In the genomic region with DNA sequence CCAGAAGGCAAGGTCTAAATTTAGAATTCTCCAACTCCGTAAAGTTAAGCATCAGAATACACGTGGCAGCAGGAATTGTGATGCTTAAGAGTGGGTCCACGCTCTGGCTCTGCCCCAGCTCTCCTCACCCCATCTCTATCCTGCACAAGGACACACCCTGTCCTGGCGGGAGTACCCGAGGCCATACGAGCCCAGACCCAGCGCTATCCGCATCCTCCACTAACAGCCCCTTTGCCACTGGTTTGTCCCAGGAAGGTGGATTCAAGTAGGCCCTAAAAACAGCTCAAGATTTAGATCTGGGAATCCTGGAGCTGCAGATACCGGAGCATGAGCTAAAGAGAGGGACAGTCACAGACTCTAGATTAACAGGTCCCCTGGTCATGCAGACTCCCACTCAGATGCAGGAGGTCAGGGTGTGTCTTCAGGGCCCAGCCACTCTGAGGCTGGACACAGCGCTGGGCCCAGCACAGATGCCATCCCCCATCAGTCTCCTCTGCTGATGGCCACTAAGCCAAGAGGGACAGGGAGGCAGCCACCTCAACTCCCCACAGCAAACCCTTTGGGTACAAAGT, we compare ENCODE assay signal across 32 cellular contexts.
DNase-seq lines count a peak whose midpoint lies in the region; ATAC-seq, FAIRE-seq and TF ChIP-seq lines count a peak whose summit lies in the region.
"Had no signal": no experiment of that assay in that cellular context is flagged by ENCODE, and none has a peak within 500 bp of the region (broad histone marks: within the 10 kb centered on the region; RNA-seq: fewer than 3 reads in every experiment).

No MANE protein-coding gene starts in this region.

- H3K9me3 ChIP-seq in K562 (replicated peaks; ENCODE audit: control insufficient read depth, insufficient read depth, low read depth, low read length) (no peaks in the 10 kb centered on the region), neural cell (ENCODE audit: low read length) (no peaks in the 10 kb centered on the region)
- H3K9me3 ChIP-seq: Caco-2, HAP-1, neutrophil, psoas muscle, upper lobe of left lung had no signal

- H3K9me2 ChIP-seq in neural cell (ENCODE audit: insufficient read depth, low read length), result no peaks in the 10 kb centered on the region

- no peaks in the 10 kb centered on the region for H3F3A ChIP-seq in neural cell (ENCODE audit: insufficient read depth, low read length, poor library complexity, severe bottlenecking)

- H3K27me3 ChIP-seq in K562 (ENCODE audit: control insufficient read depth in 2 of 2, insufficient read depth in 2 of 2, low read length in 2 of 2), result peaks cover 0 to 25% of the 10 kb centered on the region in 2 experiments; a peak in 2 of 5 replicates
- no peaks in the 10 kb centered on the region for H3K27me3 ChIP-seq in neural cell (ENCODE audit: insufficient read depth, low read depth, low read length)
- H3K27me3 ChIP-seq: upper lobe of left lung had no signal

- H3K9ac ChIP-seq in K562 (ENCODE audit: insufficient read depth in 1 of 2, low read depth in 2 of 2, low read length in 2 of 2), result no peak overlapping the region
- peak overlapping the region; percentile 14 for H3K9ac ChIP-seq in neural cell (ENCODE audit: low read length)

- peaks cover 26% of the 10 kb centered on the region for H3K27me3 Mint-ChIP-seq in activated naive CD8-positive, alpha-beta T cell treated with anti-CD3 and anti-CD28 coated beads for 36 hours

- FAIRE-seq in K562 (lab: Jason Lieb, UNC), result no peak
- FAIRE-seq: colon, GM19239, islet of Langerhans, TTC549 had no signal

- H3K4me2 ChIP-seq in K562 (ENCODE audit: insufficient read depth, low read length) (no peak overlapping the region), neural cell (ENCODE audit: low read length) (no peak overlapping the region)
- H3K4me2 ChIP-seq: PC-9 had no signal

- DNase-seq in activated CD8-positive, alpha-beta memory T cell treated with anti-CD3 and anti-CD28 coated beads for 24 hours, result peak; percentile 37
- DNase-seq in activated CD8-positive, alpha-beta memory T cell treated with anti-CD3 and anti-CD28 coated beads, Interleukin-2, amount 50 U/mL, for 4 hours, result no peak
- DNase-seq in K562 (ENCODE audit: extremely low read depth in 1 of 4, low spot score in 3 of 4) (no peak), ureter (ENCODE audit: low spot score) (peak; percentile 35), NOMO-1 treated with DMSO at 0.1 percent for 48 hours (lab: John Stamatoyannopoulos, UW; ENCODE audit: unreplicated experiment) (no peak)
- no peak for DNase-seq in activated naive CD8-positive, alpha-beta T cell treated with anti-CD3 and anti-CD28 coated beads for 36 hours
- no peak for DNase-seq in activated naive CD4-positive, alpha-beta T cell treated with Interleukin-2 at 50 U/mL for 16 hours
- DNase-seq: 8988T; activated CD4-positive, alpha-beta T cell treated with anti-CD3 and anti-CD28 coated beads, Interleukin-2, amount 50 U/mL, for 48 hours; C1 segment of cervical spinal cord; Caco-2; effector memory CD4-positive, alpha-beta T cell; GDM1; glutamatergic neuron; NCI-H1930; NCI-H526 treated with DMSO at 0.1 percent for 48 hours; NK-92 treated with Interleukin-12 subunit alpha and Interleukin-12 subunit beta, amount 100 ng/mL, for 24 hours; PC-9; substantia nigra; T-helper 17 cell; upper lobe of left lung had no signal

- in situ Hi-C loops in K562 (cut with MboI), result no loop called here

- H3K4me3 ChIP-seq in K562 (no peak overlapping the region), neural cell (ENCODE audit: low read length) (no peak overlapping the region)
- H3K4me3 ChIP-seq: HAP-1, PC-9, psoas muscle, upper lobe of left lung had no signal

- 0% methylated on average over 10 of the region's 10 CpGs for WGBS in K562 (ENCODE audit: insufficient coverage, low coverage, missing lambda C conversion rate)

- no peaks in the 10 kb centered on the region for H3K9me1 ChIP-seq in K562 (ENCODE audit: control insufficient read depth, insufficient read depth, low read length)

- H3K27ac Mint-ChIP-seq in activated naive CD8-positive, alpha-beta T cell treated with anti-CD3 and anti-CD28 coated beads for 36 hours, result no peak overlapping the region
- H3K27ac Mint-ChIP-seq: activated naive CD4-positive, alpha-beta T cell treated with anti-CD3 and anti-CD28 coated beads, Interleukin-2, amount 50 U/mL, for 72 hours; stimulated activated effector memory CD8-positive, alpha-beta T cell treated with anti-CD3 and anti-CD28 coated beads, Interleukin-12 subunit alpha, Interleukin-12 subunit beta, amount 100 ng/mL, for 72 hours; T-helper 17 cell had no signal

- POLR2A ChIA-PET in K562 (lab: Yijun Ruan, JAX), result no interaction called here

- no peaks in the 10 kb centered on the region for H3K9me3 Mint-ChIP-seq in activated naive CD8-positive, alpha-beta T cell treated with anti-CD3 and anti-CD28 coated beads for 36 hours

- ATAC-seq in K562, result peak; percentile 38; the same call in 2 of the 3 replicates
- ATAC-seq: psoas muscle; stimulated activated effector memory CD8-positive, alpha-beta T cell treated with anti-CD3 and anti-CD28 coated beads, Interleukin-12 subunit alpha, Interleukin-12 subunit beta, amount 100 ng/mL, for 72 hours; T-helper 17 cell had no signal

- H2AFZ ChIP-seq in K562 (ENCODE audit: low read depth, low read length) (no peak overlapping the region), neural cell (ENCODE audit: low read depth, low read length) (no peak overlapping the region)
- H2AFZ ChIP-seq: PC-9 had no signal

- no peaks in the 10 kb centered on the region for H3K4me1 Mint-ChIP-seq in activated naive CD8-positive, alpha-beta T cell treated with anti-CD3 and anti-CD28 coated beads for 36 hours
- H3K4me1 Mint-ChIP-seq: stimulated activated effector memory CD8-positive, alpha-beta T cell treated with anti-CD3 and anti-CD28 coated beads, Interleukin-12 subunit alpha, Interleukin-12 subunit beta, amount 100 ng/mL, for 72 hours; T-helper 17 cell had no signal

- no peak for TF ChIP-seq POLR2A in K562 (conservative IDR thresholded peaks at IDR 0.05)

- TF ChIP-seq RAD21 in K562 (CRISPR knock-in tag; conservative IDR thresholded peaks at IDR 0.05 in 1 of 2, IDR thresholded peaks at IDR 0.05 in 1 of 2) (no peak), neural cell (conservative IDR thresholded peaks at IDR 0.05) (no peak)

- no peak overlapping the region for H3K27ac ChIP-seq in K562 (ENCODE audit: extremely low read depth, low read depth, low read length)
- peak overlapping the region; percentile 89 for H3K27ac ChIP-seq in neural cell (ENCODE audit: low read length)
- H3K27ac ChIP-seq: HL-60, neutrophil, psoas muscle, upper lobe of left lung had no signal

- no peak overlapping the region for H3K4me3 Mint-ChIP-seq in activated naive CD8-positive, alpha-beta T cell treated with anti-CD3 and anti-CD28 coated beads for 36 hours
- H3K4me3 Mint-ChIP-seq: stimulated activated effector memory CD8-positive, alpha-beta T cell treated with anti-CD3 and anti-CD28 coated beads, Interleukin-12 subunit alpha, Interleukin-12 subunit beta, amount 100 ng/mL, for 72 hours; T-helper 17 cell had no signal

- TF ChIP-seq CTCF in K562 (IDR thresholded peaks at IDR 0.05 in 2 of 3, conservative IDR thresholded peaks at IDR 0.05 in 1 of 3; ENCODE audit: insufficient read depth in 2 of 3, low read depth in 1 of 3, low read length in 3 of 3) (no peak), neural cell (IDR thresholded peaks at IDR 0.05; ENCODE audit: poor library complexity, severe bottlenecking) (no peak)

- H3K36me3 Mint-ChIP-seq in activated naive CD8-positive, alpha-beta T cell treated with anti-CD3 and anti-CD28 coated beads for 36 hours, result no peaks in the 10 kb centered on the region
- H3K36me3 Mint-ChIP-seq: activated naive CD4-positive, alpha-beta T cell treated with anti-CD3 and anti-CD28 coated beads, Interleukin-2, amount 50 U/mL, for 72 hours; stimulated activated effector memory CD8-positive, alpha-beta T cell treated with anti-CD3 and anti-CD28 coated beads, Interleukin-12 subunit alpha, Interleukin-12 subunit beta, amount 100 ng/mL, for 72 hours had no signal

- H3K36me3 ChIP-seq in K562 (ENCODE audit: control insufficient read depth, insufficient read depth, low read length), result no peaks in the 10 kb centered on the region
- no peaks in the 10 kb centered on the region for H3K36me3 ChIP-seq in neural cell (ENCODE audit: insufficient read depth, low read length)
- H3K36me3 ChIP-seq: HAP-1, neutrophil, upper lobe of left lung had no signal

- H4K20me1 ChIP-seq in K562 (replicated peaks; ENCODE audit: control insufficient read depth, insufficient read depth, low read length) (no peaks in the 10 kb centered on the region), neural cell (ENCODE audit: insufficient read depth) (no peaks in the 10 kb centered on the region)

- intact Hi-C loops in K562 (cut with micrococcal nuclease), result loop anchor here (10.0 kb wide), 1 partner anchor 84 kb away; no protein-coding TSS in a partner anchor

- H3K79me2 ChIP-seq in K562 (ENCODE audit: control insufficient read depth, insufficient read depth, low read length) (no peaks in the 10 kb centered on the region), neural cell (replicated peaks; ENCODE audit: insufficient read depth, low read length) (no peaks in the 10 kb centered on the region)

- TF ChIP-seq EP300 in K562 (IDR thresholded peaks at IDR 0.05; ENCODE audit: low read length), result no peak
- no peak for TF ChIP-seq EP300 in neural cell (conservative IDR thresholded peaks at IDR 0.05; ENCODE audit: poor library complexity, severe bottlenecking)

- CTCF ChIA-PET in K562 (lab: Yijun Ruan, JAX; ENCODE audit: low intra/inter-chr PET ratio), result no interaction called here

- H3K4me1 ChIP-seq in K562 (replicated peaks in 1 of 2; ENCODE audit: control insufficient read depth in 2 of 2, insufficient read depth in 2 of 2, low read length in 2 of 2), result no peaks in the 10 kb centered on the region
- H3K4me1 ChIP-seq: HAP-1, psoas muscle had no signal

- BruUV-seq in K562 (replicated peaks; lab: Mats Ljungman, UMichigan), result no TSS peak

TF ChIP-seq in K562, 482 proteins besides CTCF, POLR2A, EP300 and RAD21 (continues in another document):
- TF ChIP-seq ADNP (tag; IDR thresholded peaks at IDR 0.05) (no peak), RBM15 (IDR thresholded peaks at IDR 0.05; ENCODE audit: insufficient read depth, low read length) (no peak), GTF2F1 (IDR thresholded peaks at IDR 0.05; ENCODE audit: low read depth, low read length) (no peak), ZNF764 (CRISPR knock-in tag; IDR thresholded peaks at IDR 0.05; ENCODE audit: low read depth) (no peak), SRSF1 (IDR thresholded peaks at IDR 0.05; ENCODE audit: low read depth, low read length) (no peak), SLC30A9 (CRISPR knock-in tag; IDR thresholded peaks at IDR 0.05) (no peak)

TF ChIP-seq in neural cell, 6 proteins besides CTCF, POLR2A, EP300 and RAD21 (continues in another document):
- no peak for TF ChIP-seq POLR2AphosphoS5 (IDR thresholded peaks at IDR 0.05)

Comparison
In these comparisons a context has a peak if more than half of its experiments do, and no peak if none do; other contexts are left out.
1. DNase-seq: peak in activated CD8-positive, alpha-beta memory T cell treated with anti-CD3 and anti-CD28 coated beads for 24 hours (single experiment) and ureter (single experiment); none in activated CD8-positive, alpha-beta memory T cell treated with anti-CD3 and anti-CD28 coated beads, Interleukin-2, amount 50 U/mL, for 4 hours (single experiment), K562 (0 of 4), activated naive CD8-positive, alpha-beta T cell treated with anti-CD3 and anti-CD28 coated beads for 36 hours (single experiment), activated naive CD4-positive, alpha-beta T cell treated with Interleukin-2 at 50 U/mL for 16 hours (single experiment) and NOMO-1 treated with DMSO at 0.1 percent for 48 hours (single experiment).